ENCODE assay signal across 12 cellular contexts in the genomic region with DNA sequence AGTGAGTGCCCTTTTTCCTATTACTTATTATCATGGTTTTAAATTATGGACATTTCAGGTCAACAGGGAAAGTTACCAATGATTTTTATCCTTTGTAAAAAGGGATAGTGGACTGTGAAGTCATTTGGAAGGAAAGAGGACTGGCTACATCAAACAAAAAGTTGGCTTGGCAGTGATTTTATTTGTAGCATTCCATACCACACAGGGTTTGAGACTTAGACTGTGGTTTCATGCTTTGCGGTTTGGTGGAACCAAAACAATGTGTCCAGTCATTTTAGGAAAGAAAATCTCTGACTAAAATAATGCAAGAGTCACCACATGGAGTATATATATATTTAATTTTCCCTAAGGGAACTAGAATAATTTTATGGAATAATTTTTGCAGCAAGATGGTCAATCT.
DNase-seq lines count a peak whose midpoint lies in the region; ATAC-seq and TF ChIP-seq lines count a peak whose summit lies in the region.
"Had no signal": no experiment of that assay in that cellular context is flagged by ENCODE, and none has a peak within 500 bp of the region (broad histone marks: within the 10 kb centered on the region; RNA-seq: fewer than 3 reads in every experiment).

No MANE protein-coding gene starts in this region.

- no peaks in the 10 kb centered on the region for H3K9me3 Mint-ChIP-seq in MCF 10A (ENCODE audit: unreplicated experiment)
- no peaks in the 10 kb centered on the region for H3K9me3 Mint-ChIP-seq in activated T-helper 17 cell treated with anti-CD3 and anti-CD28 coated beads, Interleukin-2, amount 50 U/mL, for 72 hours
- no peaks in the 10 kb centered on the region for H3K9me3 Mint-ChIP-seq in activated CD4-positive, alpha-beta T cell treated with anti-CD3 and anti-CD28 coated beads for 36 hours (ENCODE audit: low read depth)
- H3K9me3 Mint-ChIP-seq: activated naive CD8-positive, alpha-beta T cell treated with anti-CD3 and anti-CD28 coated beads, Interleukin-2, amount 10 ng/mL, durations not matched to agents 7 days and 5 days; effector memory CD8-positive, alpha-beta T cell had no signal

- no peak overlapping the region for H3K4me3 Mint-ChIP-seq in MCF 10A (ENCODE audit: unreplicated experiment)
- H3K4me3 Mint-ChIP-seq in activated T-helper 17 cell treated with anti-CD3 and anti-CD28 coated beads, Interleukin-2, amount 50 U/mL, for 72 hours: no peak overlapping the region
- H3K4me3 Mint-ChIP-seq in activated CD4-positive, alpha-beta T cell treated with anti-CD3 and anti-CD28 coated beads for 36 hours: no peak overlapping the region
- H3K4me3 Mint-ChIP-seq: activated naive CD8-positive, alpha-beta T cell treated with anti-CD3 and anti-CD28 coated beads, Interleukin-2, amount 10 ng/mL, durations not matched to agents 7 days and 5 days; effector memory CD8-positive, alpha-beta T cell had no signal

- no TSS peak for BruUV-seq in MCF 10A (replicated peaks; lab: Mats Ljungman, UMichigan)

- no peaks in the 10 kb centered on the region for H3K36me3 Mint-ChIP-seq in MCF 10A (ENCODE audit: insufficient read depth, unreplicated experiment)
- H3K36me3 Mint-ChIP-seq in activated T-helper 17 cell treated with anti-CD3 and anti-CD28 coated beads, Interleukin-2, amount 50 U/mL, for 72 hours (ENCODE audit: low read depth): no peaks in the 10 kb centered on the region
- H3K36me3 Mint-ChIP-seq in activated CD4-positive, alpha-beta T cell treated with anti-CD3 and anti-CD28 coated beads for 36 hours (ENCODE audit: low read depth): no peaks in the 10 kb centered on the region
- H3K36me3 Mint-ChIP-seq: activated naive CD8-positive, alpha-beta T cell treated with anti-CD3 and anti-CD28 coated beads, Interleukin-2, amount 10 ng/mL, durations not matched to agents 7 days and 5 days had no signal

- H3K9me3 ChIP-seq in breast epithelium (no peaks in the 10 kb centered on the region), tibial nerve (no peaks in the 10 kb centered on the region)

- H3K27ac ChIP-seq in breast epithelium (no peak overlapping the region), tibial nerve (no peak overlapping the region)
- H3K27ac ChIP-seq: 22Rv1 had no signal

- TF ChIP-seq POLR2A in breast epithelium (IDR thresholded peaks at IDR 0.05) (no peak), tibial nerve (IDR thresholded peaks at IDR 0.05) (no peak)

- no peaks in the 10 kb centered on the region for H3K4me1 ChIP-seq in breast epithelium
- peaks cover 0 to 7% (median 0%) of the 10 kb centered on the region in 4 donors for H3K4me1 ChIP-seq in tibial nerve

- peak; percentile 79 for DNase-seq in MCF 10A (ENCODE audit: unreplicated experiment)
- DNase-seq in breast epithelium (ENCODE audit: low spot score in 2 of 2): no peak
- DNase-seq in fibroblast of the conjunctiva (ENCODE audit: low read depth): peak; percentile 61
- no peak for DNase-seq in activated CD4-positive, alpha-beta T cell treated with anti-CD3 and anti-CD28 coated beads for 36 hours
- DNase-seq in epidermal melanocyte (ENCODE audit: insufficient read length, low spot score): no peak
- no peak for DNase-seq in activated CD4-positive, alpha-beta T cell treated with anti-CD3 and anti-CD28 coated beads, Interleukin-2, amount 50 U/mL, for 48 hours
- DNase-seq in tibial nerve (ENCODE audit: low spot score in 2 of 2): no peak
- DNase-seq: activated naive CD8-positive, alpha-beta T cell treated with anti-CD3 and anti-CD28 coated beads, Interleukin-2, amount 10 ng/mL, durations not matched to agents 7 days and 5 days; effector memory CD8-positive, alpha-beta T cell; NCI-H2081 had no signal

- intact Hi-C loops in MCF 10A (cut with micrococcal nuclease) (no loop called here), breast epithelium (cut with DNase I; ENCODE audit: low total_unique reads) (no loop called here)
- intact Hi-C loops in activated CD4-positive, alpha-beta T cell treated with anti-CD3 and anti-CD28 coated beads for 36 hours (cut with DNase I, micrococcal nuclease): no loop called here

- H3K27me3 ChIP-seq in breast epithelium (no peaks in the 10 kb centered on the region), tibial nerve (no peaks in the 10 kb centered on the region)

- H3K27me3 Mint-ChIP-seq in MCF 10A (ENCODE audit: insufficient read depth, unreplicated experiment): peaks cover 12% of the 10 kb centered on the region
- peaks cover 12% of the 10 kb centered on the region for H3K27me3 Mint-ChIP-seq in activated T-helper 17 cell treated with anti-CD3 and anti-CD28 coated beads, Interleukin-2, amount 50 U/mL, for 72 hours
- H3K27me3 Mint-ChIP-seq in activated CD4-positive, alpha-beta T cell treated with anti-CD3 and anti-CD28 coated beads for 36 hours: peaks cover 9% of the 10 kb centered on the region
- H3K27me3 Mint-ChIP-seq: effector memory CD8-positive, alpha-beta T cell had no signal

- 41 to 46% methylated on average over 1 of the region's 1 CpG for WGBS in tibial nerve, 2 donors

- CTCF ChIA-PET in MCF 10A (lab: Yijun Ruan, JAX): interaction anchor here (1.3 kb wide), 1 partner anchor 13 kb away, joined by 4 read pairs; no protein-coding TSS in a partner anchor
- CTCF ChIA-PET in activated CD4-positive, alpha-beta T cell treated with anti-CD3 and anti-CD28 coated beads for 36 hours (lab: Charles Lee): interaction anchor here (0.7 to 1.3 kb wide), 3 partner anchors 11 to 15 kb away, joined by 3 to 4 read pairs (median 3); no protein-coding TSS in a partner anchor

- no peak overlapping the region for H3K27ac Mint-ChIP-seq in MCF 10A (ENCODE audit: low read depth, unreplicated experiment)
- no peak overlapping the region for H3K27ac Mint-ChIP-seq in activated T-helper 17 cell treated with anti-CD3 and anti-CD28 coated beads, Interleukin-2, amount 50 U/mL, for 72 hours
- H3K27ac Mint-ChIP-seq in activated CD4-positive, alpha-beta T cell treated with anti-CD3 and anti-CD28 coated beads for 36 hours: no peak overlapping the region
- H3K27ac Mint-ChIP-seq: activated naive CD8-positive, alpha-beta T cell treated with anti-CD3 and anti-CD28 coated beads, Interleukin-2, amount 10 ng/mL, durations not matched to agents 7 days and 5 days; effector memory CD8-positive, alpha-beta T cell had no signal

- TF ChIP-seq EP300 in tibial nerve (IDR thresholded peaks at IDR 0.05): no peak

- H3K4me3 ChIP-seq in breast epithelium: no peak overlapping the region
- no peak overlapping the region for H3K4me3 ChIP-seq in tibial nerve

- peaks cover 27% of the 10 kb centered on the region for H3K4me1 Mint-ChIP-seq in MCF 10A (ENCODE audit: insufficient read depth, unreplicated experiment)
- no peaks in the 10 kb centered on the region for H3K4me1 Mint-ChIP-seq in activated T-helper 17 cell treated with anti-CD3 and anti-CD28 coated beads, Interleukin-2, amount 50 U/mL, for 72 hours
- no peaks in the 10 kb centered on the region for H3K4me1 Mint-ChIP-seq in activated CD4-positive, alpha-beta T cell treated with anti-CD3 and anti-CD28 coated beads for 36 hours
- H3K4me1 Mint-ChIP-seq: activated naive CD8-positive, alpha-beta T cell treated with anti-CD3 and anti-CD28 coated beads, Interleukin-2, amount 10 ng/mL, durations not matched to agents 7 days and 5 days had no signal

- ATAC-seq in activated T-helper 17 cell treated with anti-CD3 and anti-CD28 coated beads, Interleukin-2, amount 50 U/mL, for 72 hours (replicated peaks): peak; percentile 14
- ATAC-seq in activated CD4-positive, alpha-beta T cell treated with anti-CD3 and anti-CD28 coated beads for 36 hours: no peak
- ATAC-seq: effector memory CD8-positive, alpha-beta T cell had no signal

- POLR2A ChIA-PET in MCF 10A (lab: Yijun Ruan, JAX): interaction anchor here (1.0 kb wide), 1 partner anchor 11 kb away, joined by 3 read pairs; no protein-coding TSS in a partner anchor
- POLR2A ChIA-PET in activated CD4-positive, alpha-beta T cell treated with anti-CD3 and anti-CD28 coated beads for 36 hours (lab: Charles Lee): interaction anchor here (0.6 kb wide), 1 partner anchor 334 kb away, joined by 3 read pairs; no protein-coding TSS in a partner anchor

- H3K36me3 ChIP-seq in breast epithelium (no peaks in the 10 kb centered on the region), tibial nerve (no peaks in the 10 kb centered on the region)

- TF ChIP-seq CTCF in MCF 10A (IDR thresholded peaks at IDR 0.05; ENCODE audit: unreplicated experiment) (no peak), breast epithelium (IDR thresholded peaks at IDR 0.05) (no peak), tibial nerve (IDR thresholded peaks at IDR 0.05) (no peak)

Comparison
In these comparisons a context has a peak if more than half of its experiments do, and no peak if none do; other contexts are left out.
1. DNase-seq: peak in MCF 10A (single experiment) and fibroblast of the conjunctiva (single experiment); none in breast epithelium (0 of 2), activated CD4-positive, alpha-beta T cell treated with anti-CD3 and anti-CD28 coated beads for 36 hours (single experiment), epidermal melanocyte (single experiment), activated CD4-positive, alpha-beta T cell treated with anti-CD3 and anti-CD28 coated beads, Interleukin-2, amount 50 U/mL, for 48 hours (0 of 2) and tibial nerve (0 of 2).